Comparison of ENCODE assay signal across 8 cellular contexts in the genomic region with DNA sequence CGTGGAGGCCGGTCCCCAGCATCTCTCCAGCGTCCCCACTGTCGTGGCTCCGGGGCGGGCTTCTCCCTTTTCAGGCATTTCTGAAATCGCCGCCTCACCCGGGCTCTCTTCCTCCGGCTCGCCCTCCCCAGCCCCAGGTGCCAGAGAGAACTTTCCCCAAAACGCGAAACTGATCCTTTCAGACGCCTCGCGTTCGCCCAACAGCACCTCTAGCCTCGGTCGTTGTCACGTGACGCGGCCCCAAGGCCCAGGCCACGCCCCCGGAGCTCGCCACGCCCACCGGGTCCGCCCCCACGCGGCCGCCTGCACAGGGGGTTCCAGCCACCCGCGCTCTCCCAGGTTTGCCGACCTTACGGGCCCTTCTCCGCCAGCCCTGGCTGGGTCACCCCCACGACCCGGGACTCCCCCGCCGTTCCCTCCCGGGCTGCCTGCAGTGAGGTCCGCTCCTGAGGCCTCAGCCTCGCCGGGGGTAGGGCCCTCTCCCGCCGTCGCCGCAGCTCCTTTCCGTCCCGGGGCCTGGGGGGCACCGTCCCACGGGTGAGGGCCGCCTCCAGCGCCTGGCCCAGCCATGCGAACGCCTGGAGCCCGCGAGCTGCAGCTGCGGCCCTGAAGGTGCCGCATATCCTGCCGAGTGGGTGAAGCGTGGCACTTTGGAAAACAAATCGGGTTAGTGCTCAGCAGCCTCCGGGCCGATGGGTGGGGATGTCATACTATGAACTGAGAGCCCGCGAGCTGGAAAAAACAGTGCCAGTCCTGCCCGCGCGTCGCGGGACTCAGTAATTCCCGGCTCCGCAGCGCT. TPM values are rescaled to one million over a fixed set of nuclear protein-coding genes. Genes with fewer than 3 reads are reported as not detected.
DNase-seq lines count a peak whose midpoint lies in the region; ATAC-seq and TF ChIP-seq lines count a peak whose summit lies in the region.

No MANE protein-coding gene starts in this region.

- peak; percentile 93 for ATAC-seq in activated naive CD8-positive, alpha-beta T cell treated with anti-CD3 and anti-CD28 coated beads, Interleukin-2, amount 10 ng/mL, durations not matched to agents 7 days and 5 days (ENCODE audit: low read depth)
- ATAC-seq in heart right ventricle = peak; percentile 96 to 99 (median 98)

- H3K79me2 ChIP-seq in Loucy (ENCODE audit: insufficient read depth, low read length) = no peaks in the 10 kb centered on the region

- H3K27ac Mint-ChIP-seq in activated naive CD8-positive, alpha-beta T cell treated with anti-CD3 and anti-CD28 coated beads, Interleukin-2, amount 10 ng/mL, durations not matched to agents 7 days and 5 days = peak overlapping the region; percentile 92

- H3K9me3 ChIP-seq in Loucy (ENCODE audit: insufficient read depth, low read depth, low read length) (no peaks in the 10 kb centered on the region), heart right ventricle (no peaks in the 10 kb centered on the region)

- H3K36me3 ChIP-seq in H7 (replicated peaks; ENCODE audit: control insufficient read depth, insufficient read depth, low read length) (no peaks in the 10 kb centered on the region), Loucy (ENCODE audit: insufficient read depth, low read length) (no peaks in the 10 kb centered on the region), heart right ventricle (no peaks in the 10 kb centered on the region), urinary bladder (ENCODE audit: insufficient read depth) (no peaks in the 10 kb centered on the region)

- H3K9me2 ChIP-seq in Loucy (replicated peaks; ENCODE audit: low read depth, low read length) = no peaks in the 10 kb centered on the region

- peaks cover 15% of the 10 kb centered on the region for H3K27me3 ChIP-seq in H7 (ENCODE audit: control insufficient read depth, insufficient read depth, low read length)
- H3K27me3 ChIP-seq in Loucy (ENCODE audit: insufficient read depth, low read length, poor library complexity, severe bottlenecking) = no peaks in the 10 kb centered on the region
- peaks cover 0 to 6% (median 0%) of the 10 kb centered on the region in 7 donors for H3K27me3 ChIP-seq in heart right ventricle

- peaks cover 5% of the 10 kb centered on the region for H3K4me1 Mint-ChIP-seq in activated naive CD8-positive, alpha-beta T cell treated with anti-CD3 and anti-CD28 coated beads, Interleukin-2, amount 10 ng/mL, durations not matched to agents 7 days and 5 days

- WGBS in heart right ventricle, 2 donors = 2% methylated on average over 75 of the region's 75 CpGs
- WGBS in urinary bladder = 1% methylated on average over 75 of the region's 75 CpGs

- H3K4me3 Mint-ChIP-seq in activated naive CD8-positive, alpha-beta T cell treated with anti-CD3 and anti-CD28 coated beads, Interleukin-2, amount 10 ng/mL, durations not matched to agents 7 days and 5 days = peak overlapping the region; percentile 94

- H2AFZ ChIP-seq in Loucy (ENCODE audit: low read length) = peak overlapping the region; percentile 79

- no peak for TF ChIP-seq CTCF in Loucy (conservative IDR thresholded peaks at IDR 0.05; ENCODE audit: low read length)
- TF ChIP-seq CTCF in heart right ventricle (IDR thresholded peaks at IDR 0.05) = peak in 3 of 9 donors; percentile 19 to 31 (median 23)

- H3K9ac ChIP-seq in Loucy (ENCODE audit: low read depth, low read length, poor library complexity, severe bottlenecking) = peak overlapping the region; percentile 45

- H3K36me3 Mint-ChIP-seq in activated naive CD8-positive, alpha-beta T cell treated with anti-CD3 and anti-CD28 coated beads, Interleukin-2, amount 10 ng/mL, durations not matched to agents 7 days and 5 days = no peaks in the 10 kb centered on the region

- H3K4me2 ChIP-seq in Loucy (ENCODE audit: low read depth, low read length, poor library complexity, severe bottlenecking) = peak overlapping the region; percentile 70

- intact Hi-C loops in heart right ventricle (cut with DNase I) (loop anchor here in 1 of 10 donors (2.0 kb wide), 1 partner anchor 25 kb away; no protein-coding TSS in a partner anchor), posterior vena cava (cut with DNase I) (loop anchor here in 1 of 2 donors (2.0 kb wide), 1 partner anchor 73 kb away; no protein-coding TSS in a partner anchor)

- peak overlapping the region; percentile 85 for H3K4me3 ChIP-seq in H7 (ENCODE audit: insufficient read depth, low read depth, low read length)
- peak overlapping the region; percentile 72 for H3K4me3 ChIP-seq in Loucy (ENCODE audit: low read length, poor library complexity, severe bottlenecking)
- peak overlapping the region; percentile 55 to 90 (median 68) for H3K4me3 ChIP-seq in heart right ventricle
- peak overlapping the region; percentile 41 for H3K4me3 ChIP-seq in urinary bladder (ENCODE audit: low read depth, low read length)

- H3K9me3 Mint-ChIP-seq in activated naive CD8-positive, alpha-beta T cell treated with anti-CD3 and anti-CD28 coated beads, Interleukin-2, amount 10 ng/mL, durations not matched to agents 7 days and 5 days = no peaks in the 10 kb centered on the region

- peaks cover 8% of the 10 kb centered on the region for H3K27me3 Mint-ChIP-seq in activated naive CD8-positive, alpha-beta T cell treated with anti-CD3 and anti-CD28 coated beads, Interleukin-2, amount 10 ng/mL, durations not matched to agents 7 days and 5 days

- H3K4me1 ChIP-seq in Loucy (ENCODE audit: insufficient read depth, low read length, poor library complexity, severe bottlenecking) (peaks cover 6% of the 10 kb centered on the region), heart right ventricle (peaks cover 0 to 17% (median 13%) of the 10 kb centered on the region in 9 donors), urinary bladder (ENCODE audit: insufficient read depth) (no peaks in the 10 kb centered on the region)

- H3K27ac ChIP-seq in heart right ventricle (peak overlapping the region in 9 of 10 donors; percentile 34 to 80 (median 62)), urinary bladder (ENCODE audit: low read depth) (peak overlapping the region; percentile 14)

- no peaks in the 10 kb centered on the region for H4K20me1 ChIP-seq in Loucy (ENCODE audit: insufficient read depth, low read length, poor library complexity, severe bottlenecking)

- H3F3A ChIP-seq in Loucy (ENCODE audit: low read depth) = no peaks in the 10 kb centered on the region

- peak; percentile 47 for DNase-seq in GM04504 (ENCODE audit: low read depth)
- DNase-seq in H7 = peak; percentile 99
- peak; percentile 86 for DNase-seq in SKM-1 (lab: John Stamatoyannopoulos, UW; ENCODE audit: unreplicated experiment)
- peak; percentile 98 for DNase-seq in activated naive CD8-positive, alpha-beta T cell treated with anti-CD3 and anti-CD28 coated beads, Interleukin-2, amount 10 ng/mL, durations not matched to agents 7 days and 5 days
- peak; percentile 90 to 92 for DNase-seq in heart right ventricle
- DNase-seq in posterior vena cava (ENCODE audit: low spot score) = peak; percentile 96

- POLR2A ChIA-PET in activated naive CD8-positive, alpha-beta T cell treated with anti-CD3 and anti-CD28 coated beads, Interleukin-2, amount 10 ng/mL, durations not matched to agents 7 days and 5 days (lab: Charles Lee) = interaction anchor here (0.9 to 3.9 kb wide), 11 partner anchors 10 to 250 kb away, joined by 3 to 27 read pairs (median 5); a partner anchor contains a TSS

RNA-seq across cellular contexts. Expression of a gene that starts 21.0 kb away (rescaled TPM):
- total RNA-seq in H7 (2014; rRNA removed; shearing (Covaris generic)) = 963 and 975 TPM in 2 replicates
- 100 to 1,000 TPM; 454 to 466 TPM for total RNA-seq in activated naive CD8-positive, alpha-beta T cell treated with anti-CD3 and anti-CD28 coated beads, Interleukin-2, amount 10 ng/mL, durations not matched to agents 7 days and 5 days
- 100 to 1,000 TPM; 259 to 374 (median 304) TPM for total RNA-seq in heart right ventricle
- polyA plus RNA-seq in heart right ventricle = 100 to 1,000 TPM; 427 to 452 TPM
- 100 to 1,000 TPM; 303 to 370 TPM for total RNA-seq in posterior vena cava
- 430 TPM for total RNA-seq in urinary bladder
- 519 TPM for polyA plus RNA-seq in urinary bladder

Comparison
In these comparisons a context has a peak if more than half of its experiments do, and no peak if none do; other contexts are left out.
1. Peak in every context shown above with its lines: DNase-seq, ATAC-seq, H3K4me3 ChIP-seq and H3K27ac ChIP-seq.
2. DNase-seq: peak in every context shown above with its lines; median percentile 99 in H7; 98 in activated naive CD8-positive, alpha-beta T cell treated with anti-CD3 and anti-CD28 coated beads, Interleukin-2, amount 10 ng/mL, durations not matched to agents 7 days and 5 days; 96 in posterior vena cava; 91 in heart right ventricle; 86 in SKM-1; 47 in GM04504.